ENCODE assay signal across 8 cellular contexts in the genomic region with DNA sequence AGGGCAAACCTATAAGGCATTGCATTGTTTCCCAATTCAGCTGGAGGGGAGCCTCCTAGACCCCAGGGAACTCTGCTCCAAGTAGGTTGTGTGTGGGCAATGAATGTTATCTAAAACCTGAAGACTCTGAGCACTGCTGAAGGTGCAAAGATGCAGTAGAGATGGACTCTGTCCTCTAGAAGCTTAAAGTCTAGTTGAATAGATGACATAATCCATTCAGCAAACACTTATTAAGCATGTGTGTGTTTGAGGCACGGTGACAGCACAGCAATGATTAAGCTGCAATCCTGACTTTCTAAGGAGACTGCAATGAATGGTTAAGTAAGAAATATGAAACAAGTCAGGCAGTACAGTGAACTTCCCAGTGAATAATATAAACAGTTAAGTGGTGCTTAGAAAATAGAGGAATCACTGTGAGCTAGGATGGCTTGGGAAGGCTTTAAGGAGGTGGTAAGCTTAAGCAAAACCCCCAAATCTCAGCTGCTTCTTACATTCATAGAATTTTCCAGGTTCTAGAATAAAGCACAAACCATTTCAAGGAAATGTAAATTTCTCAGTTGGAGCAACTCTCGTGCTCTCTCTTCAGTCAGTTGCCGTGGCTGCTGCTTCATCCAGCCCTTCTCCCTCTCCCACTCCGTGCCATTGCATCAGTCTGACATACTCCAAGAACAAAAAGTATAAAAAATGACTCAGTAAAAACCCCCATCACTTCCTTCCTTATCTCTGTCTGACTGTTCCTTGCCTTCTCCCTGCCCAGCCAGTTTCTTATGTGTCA. TPM values are rescaled to one million over a fixed set of nuclear protein-coding genes. Genes with fewer than 3 reads are reported as not detected.
DNase-seq lines count a peak whose midpoint lies in the region; ATAC-seq and TF ChIP-seq lines count a peak whose summit lies in the region.

No MANE protein-coding gene starts in this region.

- H3K27me3 ChIP-seq in heart right ventricle = no peaks in the 10 kb centered on the region
- H3K27me3 ChIP-seq in Karpas-422 (ENCODE audit: low read length) = no peaks in the 10 kb centered on the region

- H3K9me3 Mint-ChIP-seq in activated T-cell treated with anti-CD3 and anti-CD28 coated beads, Interleukin-2, amount 50 U/mL, for 4 hours = no peaks in the 10 kb centered on the region

- H3K27ac ChIP-seq in heart right ventricle (peak overlapping the region in 3 of 10 donors; percentile 10 to 84 (median 15)), temporal lobe (ENCODE audit: low read depth, low read length) (peak overlapping the region; percentile 10), Karpas-422 (ENCODE audit: low read length) (no peak overlapping the region)

- TF ChIP-seq CTCF in WI38 (IDR thresholded peaks at IDR 0.05; ENCODE audit: low read depth, low read length) (no peak), heart right ventricle (IDR thresholded peaks at IDR 0.05) (no peak)

- H3K36me3 ChIP-seq in heart right ventricle = peaks cover 0 to 70% (median 38%) of the 10 kb centered on the region in 9 donors
- H3K36me3 ChIP-seq in Karpas-422 (ENCODE audit: insufficient read depth, low read length) = peaks cover 37% of the 10 kb centered on the region; the same call in 1 of the 2 replicates

- no peaks in the 10 kb centered on the region for H3K27me3 Mint-ChIP-seq in activated T-cell treated with anti-CD3 and anti-CD28 coated beads, Interleukin-2, amount 50 U/mL, for 4 hours (ENCODE audit: low read depth)

- H3K4me3 Mint-ChIP-seq in activated T-cell treated with anti-CD3 and anti-CD28 coated beads, Interleukin-2, amount 50 U/mL, for 4 hours = no peak overlapping the region

- ATAC-seq in activated T-cell treated with anti-CD3 and anti-CD28 coated beads, Interleukin-2, amount 50 U/mL, for 4 hours = peak; percentile 58 to 69
- ATAC-seq in heart right ventricle = peak in 6 of 8 donors; percentile 44 to 88 (median 62)
- ATAC-seq in HG03432 (IDR thresholded peaks at IDR 0.05; ENCODE audit: unreplicated experiment) = no peak

- H4K20me1 ChIP-seq in Karpas-422 (ENCODE audit: insufficient read depth, low read depth, low read length) = no peaks in the 10 kb centered on the region

- H3K79me2 ChIP-seq in Karpas-422 (ENCODE audit: low read length) = peaks cover 31% of the 10 kb centered on the region

- H2AFZ ChIP-seq in Karpas-422 (ENCODE audit: low read length) = no peak overlapping the region

- H3K36me3 Mint-ChIP-seq in activated T-cell treated with anti-CD3 and anti-CD28 coated beads, Interleukin-2, amount 50 U/mL, for 4 hours (ENCODE audit: insufficient read depth) = peaks cover 50% of the 10 kb centered on the region

- WGBS in heart right ventricle, 2 donors = 52 to 59% methylated on average over 4 of the region's 4 CpGs

- intact Hi-C loops in heart right ventricle (cut with DNase I) = loop anchor here in 1 of 10 donors (10.0 kb wide), 1 partner anchor 131 kb away; no protein-coding TSS in a partner anchor

- H3K4me1 ChIP-seq in heart right ventricle = peaks cover 5 to 64% (median 14%) of the 10 kb centered on the region in 9 donors
- H3K4me1 ChIP-seq in Karpas-422 (ENCODE audit: low read length) = peaks cover 13% of the 10 kb centered on the region

- H3K4me1 Mint-ChIP-seq in activated T-cell treated with anti-CD3 and anti-CD28 coated beads, Interleukin-2, amount 50 U/mL, for 4 hours (ENCODE audit: low read depth) = peaks cover 33% of the 10 kb centered on the region

- no peak overlapping the region for H3K4me2 ChIP-seq in Karpas-422 (ENCODE audit: low read depth, low read length, poor library complexity, severe bottlenecking)

- H3K9me3 ChIP-seq in heart right ventricle (no peaks in the 10 kb centered on the region), Karpas-422 (ENCODE audit: low read length) (no peaks in the 10 kb centered on the region)

- H3K4me3 ChIP-seq in WI38 (ENCODE audit: low read depth, low read length) = peak overlapping the region; percentile 29
- H3K4me3 ChIP-seq in heart right ventricle = no peak overlapping the region
- H3K4me3 ChIP-seq in Karpas-422 (ENCODE audit: low read length) = no peak overlapping the region

- H3K9me2 ChIP-seq in Karpas-422 (replicated peaks; ENCODE audit: insufficient read depth, low read length) = no peaks in the 10 kb centered on the region

- no peak for DNase-seq in activated T-cell treated with anti-CD3 and anti-CD28 coated beads, Interleukin-2, amount 50 U/mL, for 4 hours
- no peak for DNase-seq in activated T-cell treated with anti-CD3 and anti-CD28 coated beads, Interleukin-2, amount 50 U/mL, for 1 hour
- DNase-seq in heart right ventricle (no peak), Karpas-422 (no peak), NCI-H82 treated with DMSO at 0.1 percent for 48 hours (lab: John Stamatoyannopoulos, UW; ENCODE audit: unreplicated experiment) (no peak)

- H3K9ac ChIP-seq in Karpas-422 (ENCODE audit: low read length) = no peak overlapping the region

RNA-seq across cellular contexts. Expression of a gene that starts 19.1 kb away (rescaled TPM):
- total RNA-seq in activated T-cell treated with anti-CD3 and anti-CD28 coated beads, Interleukin-2, amount 50 U/mL, for 4 hours = 10 to 100 TPM in 2 of 3 donors, 1 to 10 TPM in 1; 9.2 to 12.5 (median 11.8) TPM
- total RNA-seq in heart right ventricle (10 to 100 TPM in 2 of 10 donors, 1 to 10 TPM in 8; 4.4 to 11.6 (median 6.6) TPM), temporal lobe (10.6 TPM)
- polyA plus RNA-seq in heart right ventricle = 1 to 10 TPM; 2.0 to 2.3 TPM
- total RNA-seq in Karpas-422 (2014; rRNA removed; shearing (Covaris generic); ENCODE audit: low replicate concordance) = 16.1 and 29.3 TPM in 2 replicates

RNA-seq across cellular contexts. Expression of a gene that starts 27.4 kb away (rescaled TPM):
- total RNA-seq in activated T-cell treated with anti-CD3 and anti-CD28 coated beads, Interleukin-2, amount 50 U/mL, for 4 hours = under 1 TPM; 0.46 to 0.74 (median 0.54) TPM
- total RNA-seq in heart right ventricle = 1 to 10 TPM in 4 of 10 donors, under 1 TPM in 6; 0.36 to 1.3 (median 0.77) TPM
- 1 to 10 TPM; 1.0 to 1.5 TPM for polyA plus RNA-seq in heart right ventricle
- total RNA-seq in temporal lobe = 1.7 TPM
- 0.71 and 1.3 TPM in 2 replicates for total RNA-seq in Karpas-422 (2014; rRNA removed; shearing (Covaris generic); ENCODE audit: low replicate concordance)

RNA-seq across cellular contexts. Expression of a gene that starts 40.3 kb away (rescaled TPM):
- 10 to 100 TPM; 57.4 to 77.1 (median 75.4) TPM for total RNA-seq in activated T-cell treated with anti-CD3 and anti-CD28 coated beads, Interleukin-2, amount 50 U/mL, for 4 hours
- total RNA-seq in heart right ventricle (10 to 100 TPM; 47.0 to 68.4 (median 53.7) TPM), temporal lobe (48.4 TPM)
- polyA plus RNA-seq in heart right ventricle = 10 to 100 TPM; 34.5 to 56.7 TPM
- total RNA-seq in Karpas-422 (2014; rRNA removed; shearing (Covaris generic); ENCODE audit: low replicate concordance) = 80.0 and 87.6 TPM in 2 replicates
